7 cellular contexts compared by ENCODE assay signal in the genomic region with DNA sequence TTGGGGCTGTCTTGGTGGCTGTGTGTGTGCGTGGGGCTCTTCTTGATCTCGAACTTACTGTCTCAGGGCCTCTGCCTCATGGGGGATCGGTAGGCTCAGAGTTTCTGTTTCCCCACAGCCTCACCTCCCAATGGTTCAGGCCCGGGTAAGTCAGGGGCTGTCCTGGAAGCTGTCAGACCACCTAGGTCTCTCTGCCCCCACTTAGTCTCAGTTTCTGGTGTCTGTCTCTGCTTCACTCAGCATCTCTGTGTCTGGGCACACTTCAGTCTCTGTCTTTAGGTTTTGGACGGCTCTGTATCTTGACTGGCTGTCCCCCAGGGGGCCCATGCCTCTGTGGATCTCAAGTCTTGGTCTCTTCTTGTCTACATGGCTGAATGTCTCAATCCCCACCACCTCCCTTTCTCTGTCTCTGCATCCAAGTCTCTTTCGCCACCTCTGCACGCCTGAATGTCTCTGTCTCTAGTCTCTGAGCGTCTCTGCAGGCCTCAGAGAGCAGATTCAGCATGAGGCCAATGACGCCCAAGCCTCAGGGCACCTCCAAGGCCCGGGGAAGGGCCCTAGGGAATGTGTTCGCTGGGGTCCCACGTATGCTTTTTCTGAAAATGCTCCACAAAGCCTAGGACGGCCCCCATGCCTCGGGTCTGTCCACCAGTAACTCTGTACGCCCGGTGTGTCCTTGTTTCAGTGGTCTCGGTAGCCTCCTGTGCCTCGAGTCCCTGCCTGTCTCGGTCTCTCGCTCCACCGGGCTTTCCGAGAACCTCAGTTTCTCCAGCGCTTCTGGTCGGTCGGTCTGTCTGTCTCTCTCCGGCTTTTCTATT.
DNase-seq lines count a peak whose midpoint lies in the region; ATAC-seq and TF ChIP-seq lines count a peak whose summit lies in the region.

No MANE protein-coding gene starts in this region.

- CTCF ChIA-PET in RWPE1 (lab: Yijun Ruan, JAX): no interaction called here

- TF ChIP-seq CTCF in RWPE1 (conservative IDR thresholded peaks at IDR 0.05; ENCODE audit: low read depth) (no peak), nephron progenitor cell (IDR thresholded peaks at IDR 0.05) (no peak)

- POLR2A ChIA-PET in RWPE1 (lab: Yijun Ruan, JAX; ENCODE audit: low non-redundant PET): no interaction called here

- peak overlapping the region; percentile 82 for H3K27ac ChIP-seq in RWPE1

- peak overlapping the region in 1 of 2 donors; percentile 79 for H3K27ac Mint-ChIP-seq in effector memory CD8-positive, alpha-beta T cell
- peak overlapping the region; percentile 77 for H3K27ac Mint-ChIP-seq in nephron progenitor cell

- peaks cover under 1% of the 10 kb centered on the region for H3K36me3 Mint-ChIP-seq in effector memory CD8-positive, alpha-beta T cell (ENCODE audit: insufficient read depth)
- H3K36me3 Mint-ChIP-seq in nephron progenitor cell (ENCODE audit: low read depth): no peaks in the 10 kb centered on the region

- H3K9me3 Mint-ChIP-seq in effector memory CD8-positive, alpha-beta T cell: no peaks in the 10 kb centered on the region
- H3K9me3 Mint-ChIP-seq in nephron progenitor cell: no peaks in the 10 kb centered on the region

- DNase-seq in RWPE1 (ENCODE audit: low spot score): no peak
- DNase-seq in effector memory CD8-positive, alpha-beta T cell: no peak
- DNase-seq in nephron progenitor cell: peak; percentile 31
- DNase-seq in NCI-H774 (lab: John Stamatoyannopoulos, UW): no peak
- DNase-seq in LoVo (ENCODE audit: low spot score): no peak

- peak overlapping the region; percentile 67 to 85 for H3K4me3 Mint-ChIP-seq in effector memory CD8-positive, alpha-beta T cell
- H3K4me3 Mint-ChIP-seq in nephron progenitor cell: peak overlapping the region; percentile 93

- peaks cover 9 to 16% of the 10 kb centered on the region in 2 donors for H3K27me3 Mint-ChIP-seq in effector memory CD8-positive, alpha-beta T cell
- peaks cover 2% of the 10 kb centered on the region for H3K27me3 Mint-ChIP-seq in nephron progenitor cell (ENCODE audit: low read depth, poor library complexity)

- peak; percentile 21 for TF ChIP-seq POLR2A in GM19193 (IDR thresholded peaks at IDR 0.05; ENCODE audit: extremely low read depth, insufficient read depth, insufficient read length)

- peak; percentile 16 for ATAC-seq in effector memory CD8-positive, alpha-beta T cell (replicated peaks)
- no peak for ATAC-seq in HG03460 (IDR thresholded peaks at IDR 0.05; ENCODE audit: unreplicated experiment)

- peaks cover 10 to 47% of the 10 kb centered on the region in 2 donors for H3K4me1 Mint-ChIP-seq in effector memory CD8-positive, alpha-beta T cell (ENCODE audit: low read depth in 2 of 2)
- H3K4me1 Mint-ChIP-seq in nephron progenitor cell: peaks cover 72% of the 10 kb centered on the region
